In genomic region chr3:150787741-150788370, GRCh38 we compare ENCODE assay signal across 8 cellular contexts. TPM values are rescaled to one million over a fixed set of nuclear protein-coding genes. Genes with fewer than 3 reads are reported as not detected.
DNase-seq lines count a peak whose midpoint lies in the region; ATAC-seq, FAIRE-seq and TF ChIP-seq lines count a peak whose summit lies in the region.

No MANE protein-coding gene starts in this region.

- no peaks in the 10 kb centered on the region for H3K9me3 ChIP-seq in A549

- H3K4me2 ChIP-seq in A549 = peak overlapping the region; percentile 19; the same call in 2 of the 3 replicates

- H3K36me3 Mint-ChIP-seq in activated CD4-positive, alpha-beta T cell treated with anti-CD3 and anti-CD28 coated beads for 36 hours (ENCODE audit: low read depth) = no peaks in the 10 kb centered on the region
- H3K36me3 Mint-ChIP-seq in central memory CD8-positive, alpha-beta T cell (ENCODE audit: insufficient read depth) = peaks cover 1% of the 10 kb centered on the region

- TF ChIP-seq POLR2A in A549 (IDR thresholded peaks at IDR 0.05; ENCODE audit: low read length) = no peak

- peak; percentile 90 to 97 for ATAC-seq in A549
- ATAC-seq in GM18519 (IDR thresholded peaks at IDR 0.05; ENCODE audit: low FRiP score, unreplicated experiment) = peak; percentile 38
- ATAC-seq in HG03066 (IDR thresholded peaks at IDR 0.05; ENCODE audit: low read depth, unreplicated experiment) = peak; percentile 73
- peak; percentile 50 for ATAC-seq in activated CD4-positive, alpha-beta T cell treated with anti-CD3 and anti-CD28 coated beads for 36 hours
- no peak for ATAC-seq in central memory CD8-positive, alpha-beta T cell (replicated peaks; ENCODE audit: extremely low read depth, poor library complexity, severe bottlenecking)
- peak; percentile 100 for ATAC-seq in left lobe of liver

- peak; percentile 73 for FAIRE-seq in A549 (lab: Jason Lieb, UNC)

- peak; percentile 94 for TF ChIP-seq CTCF in A549 (IDR thresholded peaks at IDR 0.05)

- CTCF ChIA-PET in A549 (lab: Yijun Ruan, JAX) = interaction anchor here (0.6 to 5.8 kb wide), 57 partner anchors 8 to 504 kb away, joined by 3 to 47 read pairs (median 5); partner anchors contain the start of gene SIAH2
- CTCF ChIA-PET in activated CD4-positive, alpha-beta T cell treated with anti-CD3 and anti-CD28 coated beads for 36 hours (lab: Charles Lee) = interaction anchor here (0.5 to 3.6 kb wide), 51 partner anchors 8 to 527 kb away, joined by 3 to 30 read pairs (median 3); partner anchors contain the start of gene SIAH2

- H3K27ac Mint-ChIP-seq in activated CD4-positive, alpha-beta T cell treated with anti-CD3 and anti-CD28 coated beads for 36 hours = peak overlapping the region; percentile 55
- H3K27ac Mint-ChIP-seq in central memory CD8-positive, alpha-beta T cell (ENCODE audit: low read depth) = no peak overlapping the region

- no peak overlapping the region for H3K4me3 ChIP-seq in A549

- under 1% methylated on average over 10 of the region's 10 CpGs for WGBS in A549 (ENCODE audit: missing lambda C conversion rate)

- peaks cover 10% of the 10 kb centered on the region for H3K27me3 Mint-ChIP-seq in activated CD4-positive, alpha-beta T cell treated with anti-CD3 and anti-CD28 coated beads for 36 hours
- peaks cover 6% of the 10 kb centered on the region for H3K27me3 Mint-ChIP-seq in central memory CD8-positive, alpha-beta T cell

- DNase-seq in A549 (ENCODE audit: low read depth in 1 of 2, low spot score in 1 of 2) (peak; percentile 53 to 84), NCI-H2227 (lab: John Stamatoyannopoulos, UW; ENCODE audit: unreplicated experiment) (peak; percentile 72), left lobe of liver (ENCODE audit: low spot score) (peak; percentile 83)
- peak; percentile 94 for DNase-seq in activated CD4-positive, alpha-beta T cell treated with anti-CD3 and anti-CD28 coated beads for 36 hours
- DNase-seq in central memory CD8-positive, alpha-beta T cell (ENCODE audit: low spot score in 2 of 2) = peak; percentile 61 to 67
- peak; percentile 87 for DNase-seq in stimulated activated CD4-positive, alpha-beta T cell treated with anti-CD3 and anti-CD28 coated beads, Interleukin-4, amount 100 ng/mL, for 24 hours

- H3K4me1 ChIP-seq in A549 = no peaks in the 10 kb centered on the region

- peaks cover 47% of the 10 kb centered on the region for H3K4me1 Mint-ChIP-seq in activated CD4-positive, alpha-beta T cell treated with anti-CD3 and anti-CD28 coated beads for 36 hours
- peaks cover 6% of the 10 kb centered on the region for H3K4me1 Mint-ChIP-seq in central memory CD8-positive, alpha-beta T cell

- POLR2A ChIA-PET in A549 (lab: Yijun Ruan, JAX) = interaction anchor here (1.6 kb wide), 1 partner anchor 24 kb away, joined by 6 read pairs; the partner anchor contains the start of gene SIAH2
- POLR2A ChIA-PET in activated CD4-positive, alpha-beta T cell treated with anti-CD3 and anti-CD28 coated beads for 36 hours (lab: Charles Lee) = interaction anchor here (0.6 to 1.0 kb wide), 3 partner anchors 11 to 25 kb away, joined by 3 to 4 read pairs (median 3); partner anchors contain the start of gene SIAH2

- intact Hi-C loops in activated CD4-positive, alpha-beta T cell treated with anti-CD3 and anti-CD28 coated beads for 36 hours (cut with DNase I, micrococcal nuclease) = loop anchor here (1.0 to 5.0 kb wide), 6 partner anchors 67 to 359 kb away; partner anchors contain the start of gene MED12L (in 1 of the 2)

- H3K4me3 Mint-ChIP-seq in activated CD4-positive, alpha-beta T cell treated with anti-CD3 and anti-CD28 coated beads for 36 hours = peak overlapping the region; percentile 23
- H3K4me3 Mint-ChIP-seq in central memory CD8-positive, alpha-beta T cell = no peak overlapping the region

- TF ChIP-seq EP300 in A549 (IDR thresholded peaks at IDR 0.05) = no peak

- TF ChIP-seq RAD21 in A549 (conservative IDR thresholded peaks at IDR 0.05 in 1 of 2, IDR thresholded peaks at IDR 0.05 in 1 of 2) = peak; percentile 88 to 91

- no peaks in the 10 kb centered on the region for H3K9me3 Mint-ChIP-seq in activated CD4-positive, alpha-beta T cell treated with anti-CD3 and anti-CD28 coated beads for 36 hours (ENCODE audit: low read depth)
- H3K9me3 Mint-ChIP-seq in central memory CD8-positive, alpha-beta T cell = no peaks in the 10 kb centered on the region

- no peak overlapping the region for H3K27ac ChIP-seq in A549

TF ChIP-seq in A549, 52 proteins besides CTCF, POLR2A, EP300 and RAD21:
- TF ChIP-seq SREBF2 (IDR thresholded peaks at IDR 0.05) = no peak
- peak; percentile 89 for TF ChIP-seq SMC3 (IDR thresholded peaks at IDR 0.05)
- peak; percentile 42; the same call in 1 of the 2 replicates for TF ChIP-seq MAX (IDR thresholded peaks at IDR 0.05)
- no peak for TF ChIP-seq CHD2 (IDR thresholded peaks at IDR 0.05; ENCODE audit: low read length, partially characterized antibody)

RNA-seq across cellular contexts. Expression of gene SIAH2, which starts 24.9 kb away (rescaled TPM):
- 24.8 and 28.6 TPM in 2 replicates for polyA plus RNA-seq in A549 (2011; rRNA removed)
- 44.4 and 54.3 TPM in 2 replicates for polyA plus RNA-seq in A549 (2012; cell fraction: cytosol; rRNA removed)
- polyA plus RNA-seq in A549 (2012; cell fraction: nucleus; rRNA removed) = 20.5 and 52.2 TPM in 2 replicates
- polyA plus RNA-seq in A549 (2017; fragmentation: RNase III; extraction: RNeasy Plus Mini Kit Qiagen cat#74134 plus additional on column Dnase treatment) = 10.7 to 11.4 TPM (median 11.2 TPM) in 3 replicates
- 48.4 and 56.9 TPM in 2 replicates for polyA minus RNA-seq in A549 (2011; rRNA and poly(A)+ RNA removed)
- 100 to 1,000 TPM in 1 of 2 experiments, 10 to 100 TPM in 1; 85.7 to 154 TPM for total RNA-seq in activated CD4-positive, alpha-beta T cell treated with anti-CD3 and anti-CD28 coated beads for 36 hours
- total RNA-seq in left lobe of liver = 39.5 TPM
